35 cellular contexts compared by ENCODE assay signal in the genomic region with DNA sequence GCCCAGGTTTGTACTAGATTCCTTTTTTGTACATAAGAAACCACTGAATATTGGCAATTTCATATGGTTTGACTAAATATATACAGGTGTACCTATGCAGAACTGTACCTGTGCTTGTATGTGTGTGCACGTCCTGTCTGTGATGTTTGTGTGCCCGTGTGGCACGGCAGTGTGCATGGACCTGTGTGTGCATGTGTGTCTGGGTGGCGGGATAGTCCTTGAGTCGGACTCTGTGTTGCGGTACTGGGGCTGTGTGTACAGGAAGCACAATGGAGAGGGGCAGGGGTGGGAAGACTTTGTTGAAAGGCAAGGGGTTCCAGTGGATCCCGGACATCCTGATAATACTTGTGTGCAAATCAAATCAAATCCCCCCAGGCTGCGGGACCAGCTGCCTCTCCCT. TPM values are rescaled to one million over a fixed set of nuclear protein-coding genes. Genes with fewer than 3 reads are reported as not detected.
"Had no signal": no experiment of that assay in that cellular context is flagged by ENCODE, and none has a peak within 500 bp of the region (broad histone marks: within the 10 kb centered on the region; RNA-seq: fewer than 3 reads in every experiment).

No MANE protein-coding gene starts in this region.

- ATAC-seq: activated CD4-positive, CD25-positive, alpha-beta regulatory T cell treated with anti-CD3 and anti-CD28 coated beads, Interleukin-2, amount 50 U/mL, for 24 hours; activated CD8-positive, alpha-beta T cell treated with anti-CD3 and anti-CD28 coated beads for 36 hours; activated naive CD8-positive, alpha-beta T cell treated with anti-CD3 and anti-CD28 coated beads, Interleukin-2, amount 50 U/mL, for 24 hours; activated T-cell treated with anti-CD3 and anti-CD28 coated beads, Interleukin-2, amount 50 U/mL, for 4 hours; activated T-helper 17 cell treated with anti-CD3 and anti-CD28 coated beads, Interleukin-2, amount 50 U/mL, for 72 hours; body of pancreas; foreskin keratinocyte; gastrocnemius medialis; T-helper 17 cell had no signal

- H3K4me3 ChIP-seq: adrenal gland, body of pancreas, coronary artery, dorsolateral prefrontal cortex, esophagus muscularis mucosa, gastrocnemius medialis had no signal

- H3K9me3 Mint-ChIP-seq: activated B cell treated with CpG ODN at 0.5 μM for 24 hours; activated CD8-positive, alpha-beta T cell treated with anti-CD3 and anti-CD28 coated beads for 36 hours; activated naive CD4-positive, alpha-beta T cell treated with anti-CD3 and anti-CD28 coated beads for 36 hours; activated naive CD4-positive, alpha-beta T cell treated with anti-CD3 and anti-CD28 coated beads, Interleukin-2, amount 50 U/mL, for 24 hours; activated naive CD8-positive, alpha-beta T cell treated with anti-CD3 and anti-CD28 coated beads for 36 hours; activated naive CD8-positive, alpha-beta T cell treated with anti-CD3 and anti-CD28 coated beads, Interleukin-2, amount 50 U/mL, for 24 hours; activated T-cell treated with anti-CD3 and anti-CD28 coated beads, Interleukin-2, amount 50 U/mL, for 4 hours; activated T-helper 17 cell treated with anti-CD3 and anti-CD28 coated beads, Interleukin-2, amount 50 U/mL, for 72 hours; dendritic cell treated with granulocyte-macrophage colony-stimulating factor and Interleukin-4, amounts not matched to agents 40 ng/mL and 50 ng/mL, for 4 days; endodermal cell; T-helper 2 cell treated with Interferon-gamma antibody and Interleukin-4, amounts not matched to agents 5 μg/mL and 100 μg/mL, for 36 hours had no signal

- H3K4me1 ChIP-seq: adrenal gland, body of pancreas, esophagus muscularis mucosa, foreskin keratinocyte, gastrocnemius medialis had no signal

- H3K9me3 ChIP-seq: adrenal gland, body of pancreas, esophagus muscularis mucosa, gastrocnemius medialis had no signal

- H3K27me3 ChIP-seq: adrenal gland, foreskin keratinocyte had no signal

- H3K27ac ChIP-seq: adrenal gland, body of pancreas, coronary artery, dorsolateral prefrontal cortex, esophagus muscularis mucosa, foreskin keratinocyte, gastrocnemius medialis, WERI-Rb-1 had no signal

- H3K4me3 Mint-ChIP-seq: activated B cell treated with CpG ODN at 0.5 μM for 24 hours; activated CD8-positive, alpha-beta T cell treated with anti-CD3 and anti-CD28 coated beads for 36 hours; activated naive CD4-positive, alpha-beta T cell treated with anti-CD3 and anti-CD28 coated beads for 36 hours; activated naive CD4-positive, alpha-beta T cell treated with anti-CD3 and anti-CD28 coated beads, Interleukin-2, amount 50 U/mL, for 24 hours; activated naive CD8-positive, alpha-beta T cell treated with anti-CD3 and anti-CD28 coated beads for 36 hours; activated naive CD8-positive, alpha-beta T cell treated with anti-CD3 and anti-CD28 coated beads, Interleukin-2, amount 50 U/mL, for 24 hours; activated T-cell treated with anti-CD3 and anti-CD28 coated beads, Interleukin-2, amount 50 U/mL, for 4 hours; activated T-helper 17 cell treated with anti-CD3 and anti-CD28 coated beads, Interleukin-2, amount 50 U/mL, for 72 hours; dendritic cell treated with granulocyte-macrophage colony-stimulating factor and Interleukin-4, amounts not matched to agents 40 ng/mL and 50 ng/mL, for 4 days; endodermal cell; T-helper 17 cell; T-helper 2 cell treated with Interferon-gamma antibody and Interleukin-4, amounts not matched to agents 5 μg/mL and 100 μg/mL, for 36 hours had no signal

- H3K27me3 Mint-ChIP-seq: activated CD8-positive, alpha-beta T cell treated with anti-CD3 and anti-CD28 coated beads for 36 hours; activated naive CD4-positive, alpha-beta T cell treated with anti-CD3 and anti-CD28 coated beads, Interleukin-2, amount 50 U/mL, for 24 hours; activated naive CD8-positive, alpha-beta T cell treated with anti-CD3 and anti-CD28 coated beads for 36 hours had no signal

- H3K36me3 ChIP-seq: adrenal gland, esophagus muscularis mucosa, gastrocnemius medialis, WERI-Rb-1 had no signal

- DNase-seq: activated B cell treated with CpG ODN at 0.5 μM for 24 hours; activated CD4-positive, alpha-beta T cell treated with anti-CD3 and anti-CD28 coated beads for 48 hours; activated CD4-positive, alpha-beta T cell treated with anti-CD3 and anti-CD28 coated beads, Interleukin-2, amount 50 U/mL, for 1 hour; activated CD4-positive, alpha-beta T cell treated with anti-CD3 and anti-CD28 coated beads, Interleukin-2, amount 50 U/mL, for 48 hours; activated CD8-positive, alpha-beta memory T cell treated with anti-CD3 and anti-CD28 coated beads for 24 hours; activated CD8-positive, alpha-beta T cell treated with anti-CD3 and anti-CD28 coated beads for 36 hours; activated effector memory CD4-positive, alpha-beta T cell treated with Interleukin-2 at 50 U/mL for 16 hours; activated naive CD4-positive, alpha-beta T cell treated with anti-CD3 and anti-CD28 coated beads for 36 hours; activated naive CD8-positive, alpha-beta T cell treated with anti-CD3 and anti-CD28 coated beads for 36 hours; activated naive CD8-positive, alpha-beta T cell treated with anti-CD3 and anti-CD28 coated beads, Interleukin-2, amount 50 U/mL, for 24 hours; activated T-cell treated with anti-CD3 and anti-CD28 coated beads, Interleukin-2, amount 50 U/mL, for 4 hours; adrenal gland; amygdala; body of pancreas; central memory CD4-positive, alpha-beta T cell; cerebellar nuclear complex; effector memory CD4-positive, alpha-beta T cell; endodermal cell; erythroblast; foreskin keratinocyte; gastrocnemius medialis; glutamatergic neuron; T-helper 1 cell; T-helper 17 cell; T1000; WERI-Rb-1 had no signal

- H3K27ac Mint-ChIP-seq: activated B cell treated with CpG ODN at 0.5 μM for 24 hours; activated CD8-positive, alpha-beta T cell treated with anti-CD3 and anti-CD28 coated beads for 36 hours; activated naive CD4-positive, alpha-beta T cell treated with anti-CD3 and anti-CD28 coated beads for 36 hours; activated naive CD4-positive, alpha-beta T cell treated with anti-CD3 and anti-CD28 coated beads, Interleukin-2, amount 50 U/mL, for 24 hours; activated naive CD8-positive, alpha-beta T cell treated with anti-CD3 and anti-CD28 coated beads for 36 hours; activated naive CD8-positive, alpha-beta T cell treated with anti-CD3 and anti-CD28 coated beads, Interleukin-2, amount 50 U/mL, for 24 hours; activated T-helper 17 cell treated with anti-CD3 and anti-CD28 coated beads, Interleukin-2, amount 50 U/mL, for 72 hours; dendritic cell treated with granulocyte-macrophage colony-stimulating factor and Interleukin-4, amounts not matched to agents 40 ng/mL and 50 ng/mL, for 4 days; endodermal cell; T-helper 17 cell; T-helper 2 cell treated with Interferon-gamma antibody and Interleukin-4, amounts not matched to agents 5 μg/mL and 100 μg/mL, for 36 hours had no signal

- H3K4me1 Mint-ChIP-seq: activated B cell treated with CpG ODN at 0.5 μM for 24 hours; activated naive CD4-positive, alpha-beta T cell treated with anti-CD3 and anti-CD28 coated beads, Interleukin-2, amount 50 U/mL, for 24 hours; activated naive CD8-positive, alpha-beta T cell treated with anti-CD3 and anti-CD28 coated beads for 36 hours; activated naive CD8-positive, alpha-beta T cell treated with anti-CD3 and anti-CD28 coated beads, Interleukin-2, amount 50 U/mL, for 24 hours; activated T-helper 17 cell treated with anti-CD3 and anti-CD28 coated beads, Interleukin-2, amount 50 U/mL, for 72 hours had no signal

- H3K36me3 Mint-ChIP-seq: activated naive CD4-positive, alpha-beta T cell treated with anti-CD3 and anti-CD28 coated beads, Interleukin-2, amount 50 U/mL, for 24 hours; activated naive CD8-positive, alpha-beta T cell treated with anti-CD3 and anti-CD28 coated beads for 36 hours had no signal

RNA-seq across cellular contexts. Expression of gene FAM83C, which starts 3.4 kb away (rescaled TPM):
- total RNA-seq: activated B cell treated with CpG ODN at 0.5 μM for 24 hours; activated CD8-positive, alpha-beta T cell treated with anti-CD3 and anti-CD28 coated beads for 36 hours; activated naive CD4-positive, alpha-beta T cell treated with anti-CD3 and anti-CD28 coated beads for 36 hours; activated naive CD8-positive, alpha-beta T cell treated with anti-CD3 and anti-CD28 coated beads for 36 hours; activated T-cell treated with anti-CD3 and anti-CD28 coated beads, Interleukin-2, amount 50 U/mL, for 4 hours; activated T-helper 17 cell treated with anti-CD3 and anti-CD28 coated beads, Interleukin-2, amount 50 U/mL, for 72 hours; adrenal gland; aorta; body of pancreas; endodermal cell; esophagus muscularis mucosa; gastrocnemius medialis; T-helper 17 cell had no signal
